8 cellular contexts compared by ENCODE assay signal in the genomic region with DNA sequence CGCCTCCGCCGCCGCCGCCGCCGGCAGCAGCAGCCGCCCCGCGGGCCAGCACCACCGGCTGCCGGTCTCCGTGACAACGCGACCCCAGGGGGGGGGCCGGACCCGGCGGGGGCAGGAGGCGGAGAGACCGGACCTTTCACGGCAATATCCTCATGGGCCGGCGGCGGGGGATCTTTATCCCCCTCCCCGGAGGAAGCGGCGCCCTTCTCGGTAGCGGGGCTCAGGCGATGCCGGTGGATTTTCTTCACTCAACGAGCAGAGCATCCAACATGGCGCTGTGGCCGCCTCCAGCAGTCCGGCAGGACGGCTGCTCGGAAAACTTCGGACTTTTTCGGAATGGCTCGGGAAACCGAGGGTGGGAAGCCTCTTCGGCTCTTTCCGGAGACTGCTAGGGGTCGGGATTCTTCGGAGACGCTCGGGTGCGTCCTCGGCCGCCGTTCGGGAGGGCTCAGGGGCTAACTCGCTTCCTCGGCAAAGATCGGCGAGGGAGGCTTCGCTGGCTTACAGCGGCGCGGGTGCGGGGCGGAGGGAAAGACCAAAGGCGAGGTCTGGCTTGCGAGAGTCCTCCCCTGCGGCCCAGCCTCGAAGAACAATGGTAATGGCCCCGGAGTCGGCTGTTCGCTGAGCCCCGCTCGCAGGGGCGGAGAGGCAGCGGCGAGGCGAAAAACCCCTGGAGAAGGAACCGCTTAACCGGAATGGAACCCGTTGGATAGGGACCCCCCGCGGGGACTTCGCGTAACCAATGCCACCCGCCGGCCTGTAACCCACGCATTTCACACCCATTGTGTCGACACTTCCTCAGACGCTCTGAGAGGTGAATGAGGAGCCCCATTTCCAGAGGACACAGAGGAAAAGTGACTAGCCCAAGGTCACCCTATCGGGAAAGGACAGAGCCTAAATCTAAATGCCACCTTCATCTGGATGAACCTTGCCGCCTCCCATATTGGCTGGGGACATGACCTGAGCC. TPM values are rescaled to one million over a fixed set of nuclear protein-coding genes. Genes with fewer than 3 reads are reported as not detected.
DNase-seq lines count a peak whose midpoint lies in the region; ATAC-seq and TF ChIP-seq lines count a peak whose summit lies in the region.

A gene with protein sequence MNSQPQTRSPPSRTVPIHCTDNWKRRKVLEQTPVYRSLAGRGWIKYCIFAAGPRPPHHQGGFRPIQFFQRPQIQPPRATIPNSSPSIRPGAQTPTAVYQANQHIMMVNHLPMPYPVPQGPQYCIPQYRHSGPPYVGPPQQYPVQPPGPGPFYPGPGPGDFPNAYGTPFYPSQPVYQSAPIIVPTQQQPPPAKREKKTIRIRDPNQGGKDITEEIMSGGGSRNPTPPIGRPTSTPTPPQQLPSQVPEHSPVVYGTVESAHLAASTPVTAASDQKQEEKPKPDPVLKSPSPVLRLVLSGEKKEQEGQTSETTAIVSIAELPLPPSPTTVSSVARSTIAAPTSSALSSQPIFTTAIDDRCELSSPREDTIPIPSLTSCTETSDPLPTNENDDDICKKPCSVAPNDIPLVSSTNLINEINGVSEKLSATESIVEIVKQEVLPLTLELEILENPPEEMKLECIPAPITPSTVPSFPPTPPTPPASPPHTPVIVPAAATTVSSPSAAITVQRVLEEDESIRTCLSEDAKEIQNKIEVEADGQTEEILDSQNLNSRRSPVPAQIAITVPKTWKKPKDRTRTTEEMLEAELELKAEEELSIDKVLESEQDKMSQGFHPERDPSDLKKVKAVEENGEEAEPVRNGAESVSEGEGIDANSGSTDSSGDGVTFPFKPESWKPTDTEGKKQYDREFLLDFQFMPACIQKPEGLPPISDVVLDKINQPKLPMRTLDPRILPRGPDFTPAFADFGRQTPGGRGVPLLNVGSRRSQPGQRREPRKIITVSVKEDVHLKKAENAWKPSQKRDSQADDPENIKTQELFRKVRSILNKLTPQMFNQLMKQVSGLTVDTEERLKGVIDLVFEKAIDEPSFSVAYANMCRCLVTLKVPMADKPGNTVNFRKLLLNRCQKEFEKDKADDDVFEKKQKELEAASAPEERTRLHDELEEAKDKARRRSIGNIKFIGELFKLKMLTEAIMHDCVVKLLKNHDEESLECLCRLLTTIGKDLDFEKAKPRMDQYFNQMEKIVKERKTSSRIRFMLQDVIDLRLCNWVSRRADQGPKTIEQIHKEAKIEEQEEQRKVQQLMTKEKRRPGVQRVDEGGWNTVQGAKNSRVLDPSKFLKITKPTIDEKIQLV (N-terminal part only) (minus strand): TSS at position 309 of the 967 bp plus-strand sequence. CDS start 174,155 bp downstream, outside the sequence.

- DNase-seq in GM12865 (ENCODE audit: low read depth): peak; percentile 98
- DNase-seq in NCI-H1417 treated with DMSO at 0.1 percent for 48 hours (lab: John Stamatoyannopoulos, UW): peak; percentile 91
- peak; percentile 92 for DNase-seq in SW480 (ENCODE audit: low spot score)
- DNase-seq in activated naive CD8-positive, alpha-beta T cell treated with anti-CD3 and anti-CD28 coated beads, Interleukin-2, amount 50 U/mL, for 24 hours: peak; percentile 100
- DNase-seq in Right ventricle myocardium inferior (ENCODE audit: missing footprints): peak; percentile 97
- peak; percentile 99 to 100 (median 100) for DNase-seq in ovary
- DNase-seq in thyroid gland: peak; percentile 98 to 99

- intact Hi-C loops in Right ventricle myocardium inferior (cut with DNase I): loop anchor here (5.0 kb wide), 1 partner anchor 195 kb away; no protein-coding TSS in a partner anchor
- intact Hi-C loops in ovary (cut with DNase I): no loop called here
- intact Hi-C loops in thyroid gland (cut with DNase I): no loop called here

- no peaks in the 10 kb centered on the region for H3K4me1 ChIP-seq in ovary (ENCODE audit: insufficient read depth)
- peaks cover 11 to 23% of the 10 kb centered on the region in 2 donors for H3K4me1 ChIP-seq in thyroid gland

- no peaks in the 10 kb centered on the region for H3K27me3 Mint-ChIP-seq in activated naive CD8-positive, alpha-beta T cell treated with anti-CD3 and anti-CD28 coated beads, Interleukin-2, amount 50 U/mL, for 24 hours

- no peak for TF ChIP-seq EP300 in ovary (IDR thresholded peaks at IDR 0.05)

- H3K4me3 ChIP-seq in GM12865 (ENCODE audit: low read depth, low read length) (peak within 1 kb of the TSS; percentile 100), ovary (peak within 1 kb of the TSS; percentile 87), thyroid gland (replicated peaks in 1 of 3) (peak within 1 kb of the TSS; percentile 17 to 85 (median 77))

- TF ChIP-seq POLR2A in ovary (IDR thresholded peaks at IDR 0.05): peak; percentile 95
- peak in 1 of 2 donors; percentile 86 for TF ChIP-seq POLR2A in thyroid gland (IDR thresholded peaks at IDR 0.05)

- H3K4me3 Mint-ChIP-seq in activated naive CD8-positive, alpha-beta T cell treated with anti-CD3 and anti-CD28 coated beads, Interleukin-2, amount 50 U/mL, for 24 hours: peak within 1 kb of the TSS; percentile 85

- 1 to 2% (median 2%) methylated on average over 61 to 89 of the region's 89 CpGs for WGBS in ovary, 3 donors
- WGBS in thyroid gland, 2 donors: 5 to 6% methylated on average over 36 to 44 of the region's 89 CpGs

- no peaks in the 10 kb centered on the region for H3K9me3 Mint-ChIP-seq in activated naive CD8-positive, alpha-beta T cell treated with anti-CD3 and anti-CD28 coated beads, Interleukin-2, amount 50 U/mL, for 24 hours

- H3K9me3 ChIP-seq in ovary (no peaks in the 10 kb centered on the region), thyroid gland (no peaks in the 10 kb centered on the region)

- H3K27ac ChIP-seq in ovary (peak within 1 kb of the TSS; percentile 67 to 85), thyroid gland (peak within 1 kb of the TSS; percentile 89 to 96 (median 92))

- H3K27ac Mint-ChIP-seq in activated naive CD8-positive, alpha-beta T cell treated with anti-CD3 and anti-CD28 coated beads, Interleukin-2, amount 50 U/mL, for 24 hours: peak within 1 kb of the TSS; percentile 93

- H3K36me3 ChIP-seq in ovary (no peaks in the 10 kb centered on the region), thyroid gland (no peaks in the 10 kb centered on the region)

- no peak for TF ChIP-seq CTCF in GM12865 (IDR thresholded peaks at IDR 0.05; ENCODE audit: insufficient read depth, low read depth, low read length, missing control alignments)
- TF ChIP-seq CTCF in ovary (IDR thresholded peaks at IDR 0.05): no peak
- TF ChIP-seq CTCF in thyroid gland (IDR thresholded peaks at IDR 0.05): no peak

- H3K4me1 Mint-ChIP-seq in activated naive CD8-positive, alpha-beta T cell treated with anti-CD3 and anti-CD28 coated beads, Interleukin-2, amount 50 U/mL, for 24 hours: peaks cover 30% of the 10 kb centered on the region

- peak; percentile 84 for ATAC-seq in HG02763 (IDR thresholded peaks at IDR 0.05; ENCODE audit: unreplicated experiment)
- peak; percentile 94 for ATAC-seq in activated naive CD8-positive, alpha-beta T cell treated with anti-CD3 and anti-CD28 coated beads, Interleukin-2, amount 50 U/mL, for 24 hours
- ATAC-seq in Right ventricle myocardium inferior: peak; percentile 98

- peaks cover 22% of the 10 kb centered on the region for H3K36me3 Mint-ChIP-seq in activated naive CD8-positive, alpha-beta T cell treated with anti-CD3 and anti-CD28 coated beads, Interleukin-2, amount 50 U/mL, for 24 hours (ENCODE audit: low read depth)

- no peaks in the 10 kb centered on the region for H3K27me3 ChIP-seq in ovary
- no peaks in the 10 kb centered on the region for H3K27me3 ChIP-seq in thyroid gland

RNA-seq across cellular contexts. Expression of the gene that starts here (rescaled TPM):
- total RNA-seq in Right ventricle myocardium inferior (25.6 TPM), ovary (10 to 100 TPM; 25.8 to 62.4 (median 39.4) TPM), thyroid gland (100 to 1,000 TPM in 3 of 4 donors, 10 to 100 TPM in 1; 68.9 to 110 (median 104) TPM)
- polyA plus RNA-seq in ovary: 10 to 100 TPM; 13.9 to 57.5 TPM

Comparison
In these comparisons a context has a peak if more than half of its experiments do, and no peak if none do; other contexts are left out.
1. Peak in every context shown above with its lines: DNase-seq, ATAC-seq, H3K4me3 ChIP-seq and H3K27ac ChIP-seq.